ENCODE assay signal across 8 cellular contexts in the genomic region with DNA sequence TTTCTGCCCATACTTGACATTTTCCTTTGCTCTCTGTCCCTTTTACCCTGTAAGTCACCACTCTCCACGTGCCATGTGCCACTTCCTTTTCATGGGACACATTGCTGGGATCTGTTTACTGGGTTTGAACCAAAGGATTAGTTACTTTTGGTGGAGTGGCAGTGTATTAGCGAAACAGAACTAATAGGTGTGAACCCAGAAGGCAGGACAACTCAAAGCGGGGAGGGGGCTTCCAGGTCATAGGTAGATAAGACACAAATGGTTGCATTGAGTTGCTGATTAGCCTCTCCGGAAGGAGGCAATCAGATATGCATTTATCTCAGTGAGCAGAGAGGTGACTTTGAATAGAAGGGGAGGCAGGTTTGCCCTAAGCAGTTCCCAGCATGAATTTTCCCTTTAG. TPM values are rescaled to one million over a fixed set of nuclear protein-coding genes. Genes with fewer than 3 reads are reported as not detected.
DNase-seq lines count a peak whose midpoint lies in the region; ATAC-seq and TF ChIP-seq lines count a peak whose summit lies in the region.

No MANE protein-coding gene starts in this region.

- DNase-seq in AG09309 (ENCODE audit: low read depth) (no peak), LNCaP clone FGC (ENCODE audit: low read depth) (no peak), cardiac fibroblast (ENCODE audit: low read depth in 2 of 2) (no peak), myocyte (ENCODE audit: low read depth) (peak; percentile 3)
- no peak for DNase-seq in activated CD4-positive, CD25-positive, alpha-beta regulatory T cell (lab: John Stamatoyannopoulos, UW)
- DNase-seq in stimulated activated CD4-positive, alpha-beta T cell treated with anti-CD3 and anti-CD28 coated beads, Interleukin-12 subunit alpha, Interleukin-12 subunit beta, amount 100 ng/mL, for 4 hours: no peak

- no peak for TF ChIP-seq CTCF in AG09309 (IDR thresholded peaks at IDR 0.05; ENCODE audit: control insufficient read depth, insufficient read depth, low read depth, low read length, missing control alignments)
- TF ChIP-seq CTCF in LNCaP clone FGC (IDR thresholded peaks at IDR 0.05; ENCODE audit: control insufficient read depth, extremely low read depth, insufficient read depth): no peak
- TF ChIP-seq CTCF in cardiac fibroblast (IDR thresholded peaks at IDR 0.05; ENCODE audit: low read depth, low read length): no peak

- peak overlapping the region; percentile 92 for H3K4me3 ChIP-seq in AG09309 (ENCODE audit: control insufficient read depth, low read depth, low read length)
- H3K4me3 ChIP-seq in LNCaP clone FGC (ENCODE audit: low read depth, low read length): peak overlapping the region; percentile 67
- peak overlapping the region; percentile 89 to 92 for H3K4me3 ChIP-seq in cardiac fibroblast (replicated peaks in 1 of 2; ENCODE audit: low read depth in 2 of 2, low read length in 2 of 2)

- ATAC-seq in GM18498 (IDR thresholded peaks at IDR 0.05; ENCODE audit: unreplicated experiment) (no peak), HG03280 (IDR thresholded peaks at IDR 0.05; ENCODE audit: unreplicated experiment) (no peak)

RNA-seq across cellular contexts. Expression of a gene that starts 0.9 kb away (rescaled TPM):
- total RNA-seq in myocyte: 7.0 and 10.1 TPM in 2 replicates
- 8.0 TPM for polyA plus RNA-seq in myocyte (2012)

RNA-seq across cellular contexts. Expression of a gene that starts 12.0 kb away (rescaled TPM):
- not detected in 2 replicates for total RNA-seq in myocyte
- not detected for polyA plus RNA-seq in myocyte (2012)
